21 cellular contexts compared by ENCODE assay signal in genomic region chr22:36086170-36086490, GRCh38. TPM values are rescaled to one million over a fixed set of nuclear protein-coding genes. Genes with fewer than 3 reads are reported as not detected.
DNase-seq lines count a peak whose midpoint lies in the region; ATAC-seq, FAIRE-seq and TF ChIP-seq lines count a peak whose summit lies in the region.
"Had no signal": no experiment of that assay in that cellular context is flagged by ENCODE, and none has a peak within 500 bp of the region (broad histone marks: within the 10 kb centered on the region; RNA-seq: fewer than 3 reads in every experiment).

No MANE protein-coding gene starts in this region.

- no peaks in the 10 kb centered on the region for H3K36me3 Mint-ChIP-seq in Caco-2 (ENCODE audit: insufficient read depth, unreplicated experiment)
- H3K36me3 Mint-ChIP-seq in T-helper 2 cell treated with Interferon-gamma antibody and Interleukin-4, amounts not matched to agents 5 μg/mL and 100 μg/mL, for 36 hours (ENCODE audit: low read depth) = no peaks in the 10 kb centered on the region
- H3K36me3 Mint-ChIP-seq: CD4-positive, alpha-beta memory T cell had no signal

- H3K27me3 ChIP-seq in Caco-2 (replicated peaks; ENCODE audit: control insufficient read depth, insufficient read depth, low read length) (no peaks in the 10 kb centered on the region), K562 (ENCODE audit: control insufficient read depth in 2 of 2, insufficient read depth in 2 of 2, low read length in 2 of 2) (no peaks in the 10 kb centered on the region), tibial nerve (no peaks in the 10 kb centered on the region)
- H3K27me3 ChIP-seq: brain microvascular endothelial cell, gastrocnemius medialis, left lung, neutrophil had no signal

- TF ChIP-seq RAD21 in Ishikawa (IDR thresholded peaks at IDR 0.05; ENCODE audit: low read depth) (no peak), K562 (CRISPR knock-in tag; conservative IDR thresholded peaks at IDR 0.05 in 1 of 2, IDR thresholded peaks at IDR 0.05 in 1 of 2) (no peak)

- peaks cover 12% of the 10 kb centered on the region for H3K4me1 ChIP-seq in Caco-2
- H3K4me1 ChIP-seq in K562 (replicated peaks in 1 of 2; ENCODE audit: control insufficient read depth in 2 of 2, insufficient read depth in 2 of 2, low read length in 2 of 2) = no peaks in the 10 kb centered on the region; a peak in 2 of 5 replicates
- no peaks in the 10 kb centered on the region for H3K4me1 ChIP-seq in tibial nerve
- H3K4me1 ChIP-seq: gastrocnemius medialis, left lung had no signal

- peaks cover 3% of the 10 kb centered on the region; the same call in 1 of the 2 replicates for H3K9me3 ChIP-seq in Caco-2
- H3K9me3 ChIP-seq in K562 (replicated peaks; ENCODE audit: control insufficient read depth, insufficient read depth, low read depth, low read length) = no peaks in the 10 kb centered on the region
- H3K9me3 ChIP-seq in tibial nerve = no peaks in the 10 kb centered on the region
- H3K9me3 ChIP-seq: gastrocnemius medialis, left lung, neutrophil had no signal

- CTCF ChIA-PET in Caco-2 (lab: Charles Lee) (no interaction called here), K562 (lab: Yijun Ruan, JAX; ENCODE audit: low intra/inter-chr PET ratio) (no interaction called here)

- BruUV-seq in Caco-2 (replicated peaks; lab: Mats Ljungman, UMichigan) = no TSS peak
- BruUV-seq in K562 (replicated peaks; lab: Mats Ljungman, UMichigan) = no TSS peak

- in situ Hi-C loops in K562 (cut with MboI) = no loop called here

- H4K20me1 ChIP-seq in K562 (replicated peaks; ENCODE audit: control insufficient read depth, insufficient read depth, low read length) = no peaks in the 10 kb centered on the region

- H3K79me2 ChIP-seq in K562 (ENCODE audit: control insufficient read depth, insufficient read depth, low read length) = no peaks in the 10 kb centered on the region

- no peak overlapping the region for H3K4me2 ChIP-seq in K562 (ENCODE audit: insufficient read depth, low read length)

- H3K9me3 Mint-ChIP-seq in Caco-2 (ENCODE audit: unreplicated experiment) = no peaks in the 10 kb centered on the region
- no peaks in the 10 kb centered on the region for H3K9me3 Mint-ChIP-seq in T-helper 2 cell treated with Interferon-gamma antibody and Interleukin-4, amounts not matched to agents 5 μg/mL and 100 μg/mL, for 36 hours
- H3K9me3 Mint-ChIP-seq: activated naive CD8-positive, alpha-beta T cell treated with anti-CD3 and anti-CD28 coated beads for 36 hours; activated T-cell treated with anti-CD3 and anti-CD28 coated beads, Interleukin-2, amount 50 U/mL, for 72 hours; CD4-positive, alpha-beta memory T cell had no signal

- H3K36me3 ChIP-seq in Caco-2 (ENCODE audit: control insufficient read depth, insufficient read depth, low read length) = no peaks in the 10 kb centered on the region
- no peaks in the 10 kb centered on the region for H3K36me3 ChIP-seq in K562 (ENCODE audit: control insufficient read depth, insufficient read depth, low read length)
- H3K36me3 ChIP-seq in tibial nerve = no peaks in the 10 kb centered on the region
- H3K36me3 ChIP-seq: brain microvascular endothelial cell, gastrocnemius medialis, left lung, neutrophil had no signal

- no peaks in the 10 kb centered on the region for H3K4me1 Mint-ChIP-seq in Caco-2 (ENCODE audit: low read depth, unreplicated experiment)
- no peaks in the 10 kb centered on the region for H3K4me1 Mint-ChIP-seq in T-helper 2 cell treated with Interferon-gamma antibody and Interleukin-4, amounts not matched to agents 5 μg/mL and 100 μg/mL, for 36 hours (ENCODE audit: low read depth)
- H3K4me1 Mint-ChIP-seq: CD4-positive, alpha-beta memory T cell had no signal

- no peak overlapping the region for H3K27ac Mint-ChIP-seq in Caco-2 (ENCODE audit: unreplicated experiment)
- H3K27ac Mint-ChIP-seq in T-helper 2 cell treated with Interferon-gamma antibody and Interleukin-4, amounts not matched to agents 5 μg/mL and 100 μg/mL, for 36 hours = no peak overlapping the region
- H3K27ac Mint-ChIP-seq: activated naive CD8-positive, alpha-beta T cell treated with anti-CD3 and anti-CD28 coated beads for 36 hours; activated T-cell treated with anti-CD3 and anti-CD28 coated beads, Interleukin-2, amount 50 U/mL, for 72 hours; CD4-positive, alpha-beta memory T cell had no signal

- FAIRE-seq in K562 (lab: Jason Lieb, UNC) = peak; percentile 60
- FAIRE-seq: GM18507 had no signal

- H3K4me3 ChIP-seq in Caco-2 (ENCODE audit: low read depth, low read length) = no peak overlapping the region
- no peak overlapping the region for H3K4me3 ChIP-seq in K562
- no peak overlapping the region for H3K4me3 ChIP-seq in tibial nerve
- H3K4me3 ChIP-seq: gastrocnemius medialis, left lung had no signal

- POLR2A ChIA-PET in Caco-2 (lab: Charles Lee) (no interaction called here), K562 (lab: Yijun Ruan, JAX) (no interaction called here)

- ATAC-seq in K562 (peak; percentile 65), left colon (peak; percentile 49)
- ATAC-seq: activated T-cell treated with anti-CD3 and anti-CD28 coated beads, Interleukin-2, amount 50 U/mL, for 72 hours; gastrocnemius medialis; left lung; Panc1; SK-N-SH treated with all-trans-retinoic acid at 6 μM for 48 hours had no signal

- DNase-seq in Caco-2 = peak; percentile 46 to 71
- peak; percentile 31 to 54 (median 44) for DNase-seq in K562 (ENCODE audit: extremely low read depth in 1 of 4, low spot score in 3 of 4)
- DNase-seq in left colon = no peak
- no peak for DNase-seq in central memory CD4-positive, alpha-beta T cell
- DNase-seq in stimulated activated CD4-positive, alpha-beta T cell treated with anti-CD3 and anti-CD28 coated beads, Interleukin-12 subunit alpha, Interleukin-12 subunit beta, amount 100 ng/mL, for 4 hours = no peak
- no peak for DNase-seq in T-helper 2 cell treated with Interferon-gamma antibody and Interleukin-4, amounts not matched to agents 5 μg/mL and 100 μg/mL, for 36 hours (ENCODE audit: low spot score)
- DNase-seq in tibial nerve (ENCODE audit: low spot score in 2 of 2) = no peak
- DNase-seq: activated naive CD8-positive, alpha-beta T cell treated with anti-CD3 and anti-CD28 coated beads for 36 hours; activated T-cell treated with anti-CD3 and anti-CD28 coated beads, Interleukin-2, amount 50 U/mL, for 72 hours; brain microvascular endothelial cell; CD4-positive, alpha-beta memory T cell; DMS79; gastrocnemius medialis; left lung; NCI-H1436; NCI-H2171 treated with DMSO at 0.1 percent for 48 hours had no signal

- intact Hi-C loops in Caco-2 (cut with micrococcal nuclease; ENCODE audit: unreplicated experiment) (no loop called here), K562 (cut with micrococcal nuclease) (no loop called here), left colon (cut with DNase I, micrococcal nuclease) (no loop called here)

- peak overlapping the region; percentile 54; the same call in 1 of the 2 replicates for H2AFZ ChIP-seq in K562 (ENCODE audit: low read depth, low read length)

- H3K4me3 Mint-ChIP-seq in Caco-2 (ENCODE audit: unreplicated experiment) = no peak overlapping the region
- H3K4me3 Mint-ChIP-seq in T-helper 2 cell treated with Interferon-gamma antibody and Interleukin-4, amounts not matched to agents 5 μg/mL and 100 μg/mL, for 36 hours = no peak overlapping the region
- H3K4me3 Mint-ChIP-seq: activated naive CD8-positive, alpha-beta T cell treated with anti-CD3 and anti-CD28 coated beads for 36 hours; activated T-cell treated with anti-CD3 and anti-CD28 coated beads, Interleukin-2, amount 50 U/mL, for 72 hours; CD4-positive, alpha-beta memory T cell had no signal

- H3K27ac ChIP-seq in K562 (ENCODE audit: extremely low read depth, low read depth, low read length) (no peak overlapping the region), tibial nerve (no peak overlapping the region)
- H3K27ac ChIP-seq: brain microvascular endothelial cell, gastrocnemius medialis, left lung, neutrophil had no signal

- no peak overlapping the region for H3K9ac ChIP-seq in K562 (ENCODE audit: insufficient read depth in 1 of 2, low read depth in 2 of 2, low read length in 2 of 2)

- H3K27me3 Mint-ChIP-seq in Caco-2 (ENCODE audit: insufficient read depth, unreplicated experiment) = no peaks in the 10 kb centered on the region
- H3K27me3 Mint-ChIP-seq in T-helper 2 cell treated with Interferon-gamma antibody and Interleukin-4, amounts not matched to agents 5 μg/mL and 100 μg/mL, for 36 hours (ENCODE audit: low read depth) = no peaks in the 10 kb centered on the region
- H3K27me3 Mint-ChIP-seq: activated naive CD8-positive, alpha-beta T cell treated with anti-CD3 and anti-CD28 coated beads for 36 hours; CD4-positive, alpha-beta memory T cell had no signal

- TF ChIP-seq EP300 in Ishikawa (IDR thresholded peaks at IDR 0.05; ENCODE audit: borderline replicate concordance) (no peak), K562 (IDR thresholded peaks at IDR 0.05; ENCODE audit: low read length) (no peak), tibial nerve (IDR thresholded peaks at IDR 0.05) (no peak)

- no peaks in the 10 kb centered on the region for H3K9me1 ChIP-seq in K562 (ENCODE audit: control insufficient read depth, insufficient read depth, low read length)

- TF ChIP-seq CTCF in Caco-2 (IDR thresholded peaks at IDR 0.05; ENCODE audit: insufficient read depth in 1 of 2, low read depth in 1 of 2, low read length in 1 of 2, severe bottlenecking in 1 of 2, unreplicated experiment in 1 of 2) (no peak), K562 (IDR thresholded peaks at IDR 0.05 in 2 of 3, conservative IDR thresholded peaks at IDR 0.05 in 1 of 3; ENCODE audit: insufficient read depth in 2 of 3, low read depth in 1 of 3, low read length in 3 of 3) (no peak), tibial nerve (IDR thresholded peaks at IDR 0.05) (no peak)

- 20% methylated on average over 1 of the region's 6 CpGs for WGBS in K562 (ENCODE audit: insufficient coverage, low coverage, missing lambda C conversion rate)
- WGBS in tibial nerve, 2 donors = 77 to 87% methylated on average over 4 to 6 of the region's 6 CpGs

- TF ChIP-seq POLR2A in K562 (conservative IDR thresholded peaks at IDR 0.05) = no peak
- TF ChIP-seq POLR2A in tibial nerve (IDR thresholded peaks at IDR 0.05) = no peak

RNA-seq across cellular contexts. Expression of gene RBFOX2, which starts 57.5 kb away (rescaled TPM):
- total RNA-seq in Caco-2 (2022) (91.1 and 96.5 TPM in 2 replicates), K562 (2014; rRNA removed) (17.5 and 19.1 TPM in 2 replicates), K562 (2014; rRNA removed; fragmentation: Illumina TruSeq; extraction: Trizol) (13.4 and 14.3 TPM in 2 replicates), K562 (2015; rRNA removed; fragmentation: Illumina TruSeq; extraction: Trizol) (13.6 and 13.9 TPM in 2 replicates), K562 (2021) (19.5 and 20.8 TPM in 2 replicates), left colon (10 to 100 TPM; 34.3 to 48.8 TPM), tibial nerve (10 to 100 TPM; 50.2 to 75.6 (median 71.4) TPM)
- total RNA-seq in K562 (2011; cell fraction: chromatin; rRNA removed; ENCODE audit: low replicate concordance) = 27.6 and 35.3 TPM in 2 replicates
- 13.7 and 15.8 TPM in 2 replicates for total RNA-seq in K562 (2011; cell fraction: nucleolus; rRNA removed)
- 26.1 and 42.0 TPM in 2 replicates for total RNA-seq in K562 (2011; cell fraction: nucleoplasm; rRNA removed)
- polyA plus RNA-seq in K562 (2011; rRNA removed) (24.8 and 26.2 TPM in 2 replicates), K562 (2014; fragmentation: Illumina TruSeq; extraction: Trizol) (18.3 and 19.9 TPM in 2 replicates), K562 (2014; fragmentation: Nextera tagmentation; extraction: Ambion mirVana) (1 to 10 TPM; 5.8 to 8.0 TPM), K562 (2014; rRNA removed) (13.9 and 14.2 TPM in 2 replicates)
- polyA plus RNA-seq in K562 (2011; cell fraction: cytosol; rRNA removed) = 28.2 and 34.2 TPM in 2 replicates
- 38.7 and 42.9 TPM in 2 replicates for polyA plus RNA-seq in K562 (2011; cell fraction: nucleus; rRNA removed)
- 15.4 and 16.5 TPM in 2 replicates for polyA plus RNA-seq in K562 (2012)
- polyA minus RNA-seq in K562 (2011; rRNA and poly(A)+ RNA removed) = 41.5 and 46.9 TPM in 2 replicates
- 8.9 and 17.0 TPM in 2 replicates for polyA minus RNA-seq in K562 (2011; cell fraction: cytosol; rRNA and poly(A)+ RNA removed)
- polyA minus RNA-seq in K562 (2011; cell fraction: nucleus; rRNA and poly(A)+ RNA removed) = 24.9 and 34.4 TPM in 2 replicates

Comparison
In these comparisons a context has a peak if more than half of its experiments do, and no peak if none do; other contexts are left out.
1. DNase-seq: peak in Caco-2 (2 of 2) and K562 (4 of 4); none in left colon (0 of 2), central memory CD4-positive, alpha-beta T cell (single experiment), stimulated activated CD4-positive, alpha-beta T cell treated with anti-CD3 and anti-CD28 coated beads, Interleukin-12 subunit alpha, Interleukin-12 subunit beta, amount 100 ng/mL, for 4 hours (single experiment), T-helper 2 cell treated with Interferon-gamma antibody and Interleukin-4, amounts not matched to agents 5 μg/mL and 100 μg/mL, for 36 hours (single experiment) and tibial nerve (0 of 2).